13 cellular contexts compared by ENCODE assay signal in genomic region chr13:71477735-71478134, GRCh38.
A peak's percentile ranks its signal among the peaks of the same experiment; 100 is the strongest.
DNase-seq lines count a peak whose midpoint lies in the region; ATAC-seq, FAIRE-seq and TF ChIP-seq lines count a peak whose summit lies in the region.
"Had no signal": no experiment of that assay in that cellular context is flagged by ENCODE, and none has a peak within 500 bp of the region (broad histone marks: within the 10 kb centered on the region; RNA-seq: fewer than 3 reads in every experiment).

No MANE protein-coding gene starts in this region.

- intact Hi-C loops in kidney (cut with DNase I) (no loop called here), aorta (cut with DNase I) (no loop called here)

- DNase-seq in COLO829 (ENCODE audit: low spot score) (peak; percentile 7), HFFc6 (no peak), adipocyte (ENCODE audit: low read depth) (peak; percentile 16), kidney (no peak), aorta (no peak), NCI-H187 treated with DMSO at 0.1 percent for 48 hours (lab: John Stamatoyannopoulos, UW) (no peak)
- DNase-seq: effector CD4-positive, alpha-beta T cell; NCI-H774 had no signal

- H3K36me3 ChIP-seq in adipocyte (ENCODE audit: control insufficient read depth, insufficient read depth, low read length, severe bottlenecking) = no peaks in the 10 kb centered on the region
- H3K36me3 ChIP-seq in kidney (ENCODE audit: control insufficient read depth in 1 of 2, insufficient read depth in 2 of 2, low read length in 2 of 2) = no peaks in the 10 kb centered on the region
- no peaks in the 10 kb centered on the region for H3K36me3 ChIP-seq in aorta (ENCODE audit: control insufficient read depth in 1 of 2, insufficient read depth in 2 of 2, low read length in 1 of 2)
- H3K36me3 ChIP-seq: prostate gland, tibial nerve had no signal

- ATAC-seq in HG02884 (IDR thresholded peaks at IDR 0.05; ENCODE audit: unreplicated experiment) (no peak), GM18907 (IDR thresholded peaks at IDR 0.05; ENCODE audit: unreplicated experiment) (no peak), aorta (ENCODE audit: low FRiP score) (no peak)

- H3K4me3 ChIP-seq in adipocyte (ENCODE audit: low read length) = no peak overlapping the region
- no peak overlapping the region for H3K4me3 ChIP-seq in kidney (ENCODE audit: low read length in 2 of 2)
- no peak overlapping the region for H3K4me3 ChIP-seq in aorta (ENCODE audit: low read length in 2 of 2)
- H3K4me3 ChIP-seq: prostate gland, tibial nerve had no signal

- H3K4me1 ChIP-seq in adipocyte (ENCODE audit: control insufficient read depth, insufficient read depth, low read length) (no peaks in the 10 kb centered on the region), kidney (ENCODE audit: control insufficient read depth in 1 of 2, insufficient read depth in 1 of 2, low read depth in 1 of 2, low read length in 2 of 2) (no peaks in the 10 kb centered on the region), aorta (ENCODE audit: control insufficient read depth in 1 of 2, insufficient read depth in 2 of 2, low read length in 2 of 2) (no peaks in the 10 kb centered on the region)
- H3K4me1 ChIP-seq: prostate gland, tibial nerve had no signal

- whole genome bisulfite sequencing in aorta, 2 donors = 59 to 60% methylated on average over 6 of the region's 6 CpGs

- H3K9ac ChIP-seq in adipocyte (ENCODE audit: low read length) (no peak overlapping the region), kidney (ENCODE audit: low read length in 2 of 2) (no peak overlapping the region)

- H3K27me3 Mint-ChIP-seq in HFFc6 (ENCODE audit: insufficient read depth) = no peaks in the 10 kb centered on the region

- FAIRE-seq in kidney (lab: Jason Lieb, UNC) = no peak

- H3K27ac Mint-ChIP-seq in HFFc6 = no peak overlapping the region
- H3K27ac Mint-ChIP-seq: activated T-helper 1 cell treated with anti-CD3 and anti-CD28 coated beads, Interleukin-12 subunit alpha, Interleukin-12 subunit beta, Interleukin-2, Interleukin-4 antibody, amounts not matched to agents 30 ng/mL and 10 ng/mL and 1 ng/mL, durations not matched to agents 14 hours and 24 hours and 36 hours had no signal

- H3K27ac ChIP-seq in kidney (ENCODE audit: low read depth in 2 of 2, low read length in 2 of 2) (no peak overlapping the region), aorta (ENCODE audit: low read depth in 1 of 2, low read length in 2 of 2) (no peak overlapping the region)
- H3K27ac ChIP-seq: prostate gland, tibial nerve had no signal

- H3K9me3 Mint-ChIP-seq in HFFc6 = peaks cover 6% of the 10 kb centered on the region
- H3K9me3 Mint-ChIP-seq: activated T-helper 1 cell treated with anti-CD3 and anti-CD28 coated beads, Interleukin-12 subunit alpha, Interleukin-12 subunit beta, Interleukin-2, Interleukin-4 antibody, amounts not matched to agents 30 ng/mL and 10 ng/mL and 1 ng/mL, durations not matched to agents 14 hours and 24 hours and 36 hours had no signal

- H3K4me1 Mint-ChIP-seq in HFFc6 (ENCODE audit: low read depth) = no peaks in the 10 kb centered on the region

- H3K4me3 Mint-ChIP-seq in HFFc6 = no peak overlapping the region
- H3K4me3 Mint-ChIP-seq: activated T-helper 1 cell treated with anti-CD3 and anti-CD28 coated beads, Interleukin-12 subunit alpha, Interleukin-12 subunit beta, Interleukin-2, Interleukin-4 antibody, amounts not matched to agents 30 ng/mL and 10 ng/mL and 1 ng/mL, durations not matched to agents 14 hours and 24 hours and 36 hours had no signal

- H3K36me3 Mint-ChIP-seq in HFFc6 (ENCODE audit: low read depth) = no peaks in the 10 kb centered on the region

- TF ChIP-seq CTCF in HFFc6 (IDR thresholded peaks at IDR 0.05) (peak; percentile 54), kidney (IDR thresholded peaks at IDR 0.05; ENCODE audit: borderline replicate concordance, extremely low read depth, insufficient read depth) (peak; percentile 8)

- no peaks in the 10 kb centered on the region for H3K9me3 ChIP-seq in adipocyte (ENCODE audit: control insufficient read depth, low read length)
- H3K9me3 ChIP-seq in kidney (ENCODE audit: control insufficient read depth in 1 of 2, low read length in 2 of 2) = no peaks in the 10 kb centered on the region
- H3K9me3 ChIP-seq in aorta (ENCODE audit: control insufficient read depth, low read length) = no peaks in the 10 kb centered on the region
- H3K9me3 ChIP-seq: prostate gland, tibial nerve had no signal

- H3K27me3 ChIP-seq in adipocyte (replicated peaks; ENCODE audit: control insufficient read depth, insufficient read depth, low read length) (no peaks in the 10 kb centered on the region), aorta (ENCODE audit: control insufficient read depth in 1 of 2, insufficient read depth in 2 of 2, low read length in 1 of 2) (no peaks in the 10 kb centered on the region)
- H3K27me3 ChIP-seq: tibial nerve had no signal

Comparison
In these comparisons a context has a peak if more than half of its experiments do, and no peak if none do; other contexts are left out.
1. DNase-seq: peak in COLO829 (single experiment) and adipocyte (single experiment); none in HFFc6 (single experiment), kidney (single experiment), aorta (0 of 2) and NCI-H187 treated with DMSO at 0.1 percent for 48 hours (single experiment).